ENCODE assay signal across 8 cellular contexts in the genomic region with DNA sequence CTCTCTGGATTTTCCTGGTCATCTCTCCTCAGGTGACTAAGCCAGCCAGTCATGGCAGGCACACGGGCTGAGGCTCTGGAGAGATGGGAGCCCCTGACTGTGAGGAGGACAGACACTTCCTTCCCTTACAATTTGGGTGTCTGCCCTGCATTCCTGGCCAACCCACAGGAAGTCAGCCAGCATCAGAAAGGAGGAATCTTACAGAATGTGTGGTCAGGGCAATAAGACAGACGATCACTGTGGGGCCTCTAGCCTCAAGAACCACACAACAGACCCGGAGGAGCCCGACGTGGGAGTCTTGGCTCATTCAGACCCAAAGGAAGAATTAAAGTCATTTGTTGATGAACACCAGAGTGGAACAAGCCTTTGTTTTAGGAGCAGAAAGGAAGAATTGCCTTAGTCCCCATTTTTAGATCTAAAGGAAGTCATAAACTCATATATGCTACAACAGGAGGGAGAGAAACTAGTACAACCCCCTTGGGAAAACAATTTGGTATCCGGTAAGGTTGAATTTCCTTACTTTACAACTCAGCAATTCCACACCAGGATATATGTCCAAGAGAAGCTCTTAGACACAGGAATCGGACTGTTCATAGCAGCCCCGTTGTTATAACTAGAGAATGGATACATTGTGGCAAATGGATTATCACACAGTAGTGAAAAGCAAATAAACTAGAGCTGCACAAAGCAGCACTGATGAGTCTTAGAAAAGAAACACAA.
DNase-seq lines count a peak whose midpoint lies in the region; ATAC-seq, FAIRE-seq and TF ChIP-seq lines count a peak whose summit lies in the region.

No MANE protein-coding gene starts in this region.

- H3K4me1 ChIP-seq in gastroesophageal sphincter: peaks cover 0 to 89% (median 39%) of the 10 kb centered on the region in 3 donors

- no peak for TF ChIP-seq POLR2A in gastroesophageal sphincter (IDR thresholded peaks at IDR 0.05)

- H3K9me3 Mint-ChIP-seq in T-cell: no peaks in the 10 kb centered on the region

- DNase-seq in GM18507 (ENCODE audit: extremely low spot score, insufficient read length, low read depth) (no peak), SKM-1 (lab: John Stamatoyannopoulos, UW; ENCODE audit: unreplicated experiment) (peak; percentile 24), skeletal muscle cell (ENCODE audit: low read depth) (peak; percentile 96), T-cell (no peak)
- no peak for DNase-seq in activated CD8-positive, alpha-beta memory T cell treated with anti-CD3 and anti-CD28 coated beads, Interleukin-2, amount 50 U/mL, for 48 hours
- no peak for DNase-seq in stimulated activated CD4-positive, alpha-beta T cell treated with anti-CD3 and anti-CD28 coated beads, Interleukin-4, amount 100 ng/mL, for 1 hour

- no peak overlapping the region for H3K4me3 Mint-ChIP-seq in T-cell

- POLR2A ChIA-PET in T-cell (lab: Charles Lee): no interaction called here

- H3K27me3 ChIP-seq in gastroesophageal sphincter: no peaks in the 10 kb centered on the region

- no peak for TF ChIP-seq CTCF in gastroesophageal sphincter (IDR thresholded peaks at IDR 0.05)

- no peak for TF ChIP-seq EP300 in gastroesophageal sphincter (IDR thresholded peaks at IDR 0.05)

- peaks cover 11 to 29% of the 10 kb centered on the region in 2 donors for H3K27me3 Mint-ChIP-seq in T-cell

- CTCF ChIA-PET in T-cell (lab: Charles Lee): no interaction called here

- H3K4me3 ChIP-seq in gastroesophageal sphincter (no peak overlapping the region), skeletal muscle cell (ENCODE audit: low read depth, low read length) (peak overlapping the region; percentile 6)

- H3K9me3 ChIP-seq in gastroesophageal sphincter: no peaks in the 10 kb centered on the region

- ATAC-seq in gastroesophageal sphincter: no peak
- ATAC-seq in GM18907 (IDR thresholded peaks at IDR 0.05; ENCODE audit: unreplicated experiment): no peak
- ATAC-seq in T-cell (replicated peaks in 1 of 4): no peak

- H3K36me3 Mint-ChIP-seq in T-cell: no peaks in the 10 kb centered on the region

- H3K4me1 Mint-ChIP-seq in T-cell: peaks cover 0 to 6% (median 3%) of the 10 kb centered on the region in 3 donors

- no peak overlapping the region for H3K27ac Mint-ChIP-seq in T-cell

- FAIRE-seq in GM18507 (lab: Jason Lieb, UNC): peak; percentile 69

- 29 to 55% methylated on average over 4 to 7 of the region's 8 CpGs for WGBS in gastroesophageal sphincter (ENCODE audit: low coverage in 1 of 2), 2 donors

- H3K36me3 ChIP-seq in gastroesophageal sphincter: no peaks in the 10 kb centered on the region

- H3K27ac ChIP-seq in gastroesophageal sphincter: peak overlapping the region in 3 of 4 donors; percentile 53 to 68 (median 54)

Comparison
In these comparisons a context has a peak if more than half of its experiments do, and no peak if none do; other contexts are left out.
1. DNase-seq: peak in SKM-1 (single experiment) and skeletal muscle cell (single experiment); none in GM18507 (single experiment), activated CD8-positive, alpha-beta memory T cell treated with anti-CD3 and anti-CD28 coated beads, Interleukin-2, amount 50 U/mL, for 48 hours (single experiment), stimulated activated CD4-positive, alpha-beta T cell treated with anti-CD3 and anti-CD28 coated beads, Interleukin-4, amount 100 ng/mL, for 1 hour (single experiment) and T-cell (0 of 34).